In the genomic region with DNA sequence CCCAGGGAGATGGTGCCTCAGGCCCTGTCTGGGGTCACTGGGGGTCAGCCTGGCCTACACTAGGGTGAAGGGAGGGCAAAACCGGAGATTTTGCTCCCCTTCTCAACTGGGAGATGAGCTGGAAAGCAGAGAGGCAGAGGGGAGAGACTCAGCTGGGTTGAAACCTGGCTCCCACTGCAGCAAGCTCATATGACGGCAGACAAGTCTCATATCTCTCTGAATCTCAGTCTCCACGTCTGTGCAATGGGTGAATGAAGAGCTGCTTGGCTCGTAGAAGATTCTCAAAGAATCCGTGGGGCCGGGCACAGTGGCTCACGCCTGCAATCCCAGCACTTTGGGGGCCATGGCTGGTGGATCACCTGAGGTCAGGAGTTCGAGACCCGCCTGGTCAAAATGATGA, we compare ENCODE assay signal across 1 cellular context.
TF ChIP-seq lines count a peak whose summit lies in the region.

No MANE protein-coding gene starts in this region.

TF ChIP-seq in K562, 482 proteins besides CTCF, POLR2A, EP300 and RAD21:
- TF ChIP-seq, protein P1, sequence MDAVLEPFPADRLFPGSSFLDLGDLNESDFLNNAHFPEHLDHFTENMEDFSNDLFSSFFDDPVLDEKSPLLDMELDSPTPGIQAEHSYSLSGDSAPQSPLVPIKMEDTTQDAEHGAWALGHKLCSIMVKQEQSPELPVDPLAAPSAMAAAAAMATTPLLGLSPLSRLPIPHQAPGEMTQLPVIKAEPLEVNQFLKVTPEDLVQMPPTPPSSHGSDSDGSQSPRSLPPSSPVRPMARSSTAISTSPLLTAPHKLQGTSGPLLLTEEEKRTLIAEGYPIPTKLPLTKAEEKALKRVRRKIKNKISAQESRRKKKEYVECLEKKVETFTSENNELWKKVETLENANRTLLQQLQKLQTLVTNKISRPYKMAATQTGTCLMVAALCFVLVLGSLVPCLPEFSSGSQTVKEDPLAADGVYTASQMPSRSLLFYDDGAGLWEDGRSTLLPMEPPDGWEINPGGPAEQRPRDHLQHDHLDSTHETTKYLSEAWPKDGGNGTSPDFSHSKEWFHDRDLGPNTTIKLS (IDR thresholded peaks at IDR 0.05; ENCODE audit: borderline replicate concordance, low read depth) = no peak
- TF ChIP-seq MECOM (CRISPR knock-in tag; IDR thresholded peaks at IDR 0.05) (no peak), RBM39 (optimal IDR thresholded peaks at IDR 0.05; ENCODE audit: low read depth, low read length) (no peak), SNIP1 (IDR thresholded peaks at IDR 0.05; ENCODE audit: low read depth) (no peak), ELF2 (CRISPR knock-in tag; IDR thresholded peaks at IDR 0.05) (no peak), HDAC2 (IDR thresholded peaks at IDR 0.05) (peak; percentile 61), KDM1A (IDR thresholded peaks at IDR 0.05) (peak; percentile 79 to 89), PHF20 (IDR thresholded peaks at IDR 0.05; ENCODE audit: partially characterized antibody) (peak; percentile 34), RBM25 (IDR thresholded peaks at IDR 0.05; ENCODE audit: low read depth, low read length, severe bottlenecking) (peak; percentile 97), ADNP (tag; IDR thresholded peaks at IDR 0.05) (peak; percentile 82), PTBP1 (IDR thresholded peaks at IDR 0.05; ENCODE audit: low read depth, low read length) (0 out of 2 replicates have a peak, but pooled peaks have one; percentile 75), CHD4 (IDR thresholded peaks at IDR 0.05; ENCODE audit: insufficient read depth, insufficient replicate concordance, low read depth, low read length, poor library complexity, severe bottlenecking) (peak; percentile 27), BCOR (IDR thresholded peaks at IDR 0.05) (peak; percentile 96), ZNF24 (IDR thresholded peaks at IDR 0.05) (peak; percentile 35; the same call in 1 of the 2 replicates), RCOR1 (IDR thresholded peaks at IDR 0.05; ENCODE audit: borderline replicate concordance in 1 of 2, low read depth in 2 of 2, low read length in 2 of 2) (peak in 1 of 2 experiments; percentile 52; a peak in 1 of 4 replicates)
